In genomic region chr17:68396795-68397536, GRCh38 we compare ENCODE assay signal across 19 cellular contexts.
DNase-seq lines count a peak whose midpoint lies in the region; ATAC-seq and TF ChIP-seq lines count a peak whose summit lies in the region.
"Had no signal": no experiment of that assay in that cellular context is flagged by ENCODE, and none has a peak within 500 bp of the region (broad histone marks: within the 10 kb centered on the region; RNA-seq: fewer than 3 reads in every experiment).

No MANE protein-coding gene starts in this region.

- H3K9ac ChIP-seq in parathyroid adenoma: no peak overlapping the region

- peaks cover 5% of the 10 kb centered on the region for H3K9me3 Mint-ChIP-seq in activated CD4-positive, alpha-beta T cell treated with anti-CD3 and anti-CD28 coated beads, Interleukin-2, amount 10 ng/mL, durations not matched to agents 24 days and 14 days

- H3K4me2 ChIP-seq in parathyroid adenoma (ENCODE audit: low read length): no peak overlapping the region

- no peaks in the 10 kb centered on the region for H3K27me3 ChIP-seq in parathyroid adenoma (ENCODE audit: control insufficient read depth, insufficient read depth, low read length)
- H3K27me3 ChIP-seq: left lung, upper lobe of right lung had no signal

- no peaks in the 10 kb centered on the region for H3K27me3 Mint-ChIP-seq in activated CD4-positive, alpha-beta T cell treated with anti-CD3 and anti-CD28 coated beads, Interleukin-2, amount 10 ng/mL, durations not matched to agents 24 days and 14 days

- no peak overlapping the region for H3K4me3 Mint-ChIP-seq in activated CD4-positive, alpha-beta T cell treated with anti-CD3 and anti-CD28 coated beads, Interleukin-2, amount 10 ng/mL, durations not matched to agents 24 days and 14 days

- intact Hi-C loops in activated CD4-positive, alpha-beta T cell treated with anti-CD3 and anti-CD28 coated beads, Interleukin-2, amount 10 ng/mL, durations not matched to agents 24 days and 14 days (cut with micrococcal nuclease): no loop called here

- peaks cover 32% of the 10 kb centered on the region for H3K4me1 Mint-ChIP-seq in activated CD4-positive, alpha-beta T cell treated with anti-CD3 and anti-CD28 coated beads, Interleukin-2, amount 10 ng/mL, durations not matched to agents 24 days and 14 days

- no peak for DNase-seq in activated CD4-positive, alpha-beta T cell treated with anti-CD3 and anti-CD28 coated beads, Interleukin-2, amount 10 ng/mL, durations not matched to agents 24 days and 14 days
- DNase-seq in activated CD4-positive, alpha-beta T cell treated with anti-CD3 and anti-CD28 coated beads for 48 hours: no peak
- DNase-seq in dermis blood vessel endothelial cell (peak; percentile 57), amniotic stem cell (lab: John Stamatoyannopoulos, UW) (no peak), NCI-H1092 (lab: John Stamatoyannopoulos, UW) (no peak)
- DNase-seq: 8988T, foreskin fibroblast, H7, left lung, NCI-H1694, NCI-H446, RPMI8226, SW 1271, upper lobe of right lung had no signal

- H3K27ac ChIP-seq in KOPT-K1 (ENCODE audit: low read depth, low read length, poor library complexity, severe bottlenecking): peak overlapping the region; percentile 48
- H3K27ac ChIP-seq in parathyroid adenoma: peak overlapping the region; percentile 30
- H3K27ac ChIP-seq: left lung, upper lobe of right lung, VCaP had no signal

- H3K4me3 ChIP-seq in parathyroid adenoma (ENCODE audit: low read depth, low read length): no peak overlapping the region
- H3K4me3 ChIP-seq: left lung, upper lobe of right lung had no signal

- TF ChIP-seq CTCF in parathyroid adenoma (IDR thresholded peaks at IDR 0.05): no peak

- no peaks in the 10 kb centered on the region for H3K4me1 ChIP-seq in parathyroid adenoma

- H3K27ac Mint-ChIP-seq in activated CD4-positive, alpha-beta T cell treated with anti-CD3 and anti-CD28 coated beads, Interleukin-2, amount 10 ng/mL, durations not matched to agents 24 days and 14 days: peak overlapping the region; percentile 53
- H3K27ac Mint-ChIP-seq: progenitor cell of endocrine pancreas had no signal

- peaks cover 16% of the 10 kb centered on the region for H3K9me3 ChIP-seq in KOPT-K1 (ENCODE audit: insufficient read depth, low read length, poor library complexity, severe bottlenecking)
- H3K9me3 ChIP-seq in parathyroid adenoma (ENCODE audit: control insufficient read depth, low read length): no peaks in the 10 kb centered on the region
- H3K9me3 ChIP-seq: upper lobe of right lung had no signal

- no peak overlapping the region for H2AFZ ChIP-seq in parathyroid adenoma

- ATAC-seq in HG02763 (IDR thresholded peaks at IDR 0.05; ENCODE audit: unreplicated experiment): no peak
- ATAC-seq: left lung, upper lobe of right lung had no signal

- peaks cover 17% of the 10 kb centered on the region for H3K36me3 Mint-ChIP-seq in activated CD4-positive, alpha-beta T cell treated with anti-CD3 and anti-CD28 coated beads, Interleukin-2, amount 10 ng/mL, durations not matched to agents 24 days and 14 days (ENCODE audit: low read depth)

- H3K79me2 ChIP-seq in parathyroid adenoma: no peaks in the 10 kb centered on the region

- H3K36me3 ChIP-seq in KOPT-K1 (ENCODE audit: insufficient read depth, low read length) (peaks cover 12% of the 10 kb centered on the region; the same call in 1 of the 2 replicates), parathyroid adenoma (ENCODE audit: control insufficient read depth, insufficient read depth, low read length) (no peaks in the 10 kb centered on the region)
- H3K36me3 ChIP-seq: left lung, upper lobe of right lung had no signal
